21 cellular contexts compared by ENCODE assay signal in genomic region chr11:66653123-66653522, GRCh38. TPM values are rescaled to one million over a fixed set of nuclear protein-coding genes. Genes with fewer than 3 reads are reported as not detected.
DNase-seq lines count a peak whose midpoint lies in the region; ATAC-seq and TF ChIP-seq lines count a peak whose summit lies in the region.
"Had no signal": no experiment of that assay in that cellular context is flagged by ENCODE, and none has a peak within 500 bp of the region (broad histone marks: within the 10 kb centered on the region; RNA-seq: fewer than 3 reads in every experiment).

No MANE protein-coding gene starts in this region.

- H3K9me3 Mint-ChIP-seq in activated CD8-positive, alpha-beta T cell treated with anti-CD3 and anti-CD28 coated beads for 36 hours, result no peaks in the 10 kb centered on the region
- H3K9me3 Mint-ChIP-seq in activated CD8-positive, alpha-beta T cell treated with anti-CD3 and anti-CD28 coated beads, Interleukin-2, amount 10 ng/mL, durations not matched to agents 7 days and 5 days (ENCODE audit: insufficient read depth), result no peaks in the 10 kb centered on the region
- H3K9me3 Mint-ChIP-seq in natural killer cell, result no peaks in the 10 kb centered on the region
- H3K9me3 Mint-ChIP-seq: HFFc6, WTC11 had no signal

- CTCF ChIA-PET in activated CD8-positive, alpha-beta T cell treated with anti-CD3 and anti-CD28 coated beads for 36 hours (lab: Charles Lee), result interaction anchor here (0.8 kb wide), 1 partner anchor 23 kb away, joined by 3 read pairs; no protein-coding TSS in a partner anchor
- CTCF ChIA-PET in activated CD8-positive, alpha-beta T cell treated with anti-CD3 and anti-CD28 coated beads, Interleukin-2, amount 10 ng/mL, durations not matched to agents 7 days and 5 days (lab: Charles Lee), result interaction anchor here (1.0 to 1.7 kb wide), 2 partner anchors 25 to 267 kb away, joined by 3 to 6 read pairs; partner anchors contain the start of gene RBM4B

- DNase-seq in activated CD8-positive, alpha-beta T cell treated with anti-CD3 and anti-CD28 coated beads for 36 hours, result no peak
- DNase-seq in activated CD8-positive, alpha-beta T cell treated with anti-CD3 and anti-CD28 coated beads, Interleukin-2, amount 10 ng/mL, durations not matched to agents 7 days and 5 days, result no peak
- DNase-seq in HT1080 (ENCODE audit: low read depth), result peak; percentile 33
- DNase-seq in amniotic epithelial cell (ENCODE audit: low read depth), result peak; percentile 34
- DNase-seq in natural killer cell, result no peak
- DNase-seq in NCI-H524 (lab: John Stamatoyannopoulos, UW), result no peak
- DNase-seq: activated CD8-positive, alpha-beta memory T cell treated with anti-CD3 and anti-CD28 coated beads, Interleukin-2, amount 50 U/mL, for 4 hours; adrenal gland; cerebellar nuclear complex; foreskin fibroblast; HFFc6; hypothalamus; NCI-H1417 treated with DMSO at 0.1 percent for 48 hours; NCI-H2227 treated with DMSO at 0.1 percent for 48 hours; Right ventricle myocardium superior; spleen; stimulated activated naive CD4-positive, alpha-beta T cell; upper lobe of left lung had no signal

- H3K4me1 Mint-ChIP-seq in activated CD8-positive, alpha-beta T cell treated with anti-CD3 and anti-CD28 coated beads for 36 hours (ENCODE audit: low read depth), result peaks cover 31% of the 10 kb centered on the region
- peaks cover 3% of the 10 kb centered on the region for H3K4me1 Mint-ChIP-seq in activated CD8-positive, alpha-beta T cell treated with anti-CD3 and anti-CD28 coated beads, Interleukin-2, amount 10 ng/mL, durations not matched to agents 7 days and 5 days (ENCODE audit: low read depth)
- peaks cover 0 to 22% of the 10 kb centered on the region in 2 donors for H3K4me1 Mint-ChIP-seq in natural killer cell
- H3K4me1 Mint-ChIP-seq: WTC11 had no signal

- H3K27me3 Mint-ChIP-seq in activated CD8-positive, alpha-beta T cell treated with anti-CD3 and anti-CD28 coated beads for 36 hours, result no peaks in the 10 kb centered on the region
- H3K27me3 Mint-ChIP-seq in activated CD8-positive, alpha-beta T cell treated with anti-CD3 and anti-CD28 coated beads, Interleukin-2, amount 10 ng/mL, durations not matched to agents 7 days and 5 days (ENCODE audit: low read depth), result no peaks in the 10 kb centered on the region
- H3K27me3 Mint-ChIP-seq in natural killer cell (ENCODE audit: low read depth in 2 of 2), result no peaks in the 10 kb centered on the region

- no peak for TF ChIP-seq CTCF in activated CD8-positive, alpha-beta T cell treated with anti-CD3 and anti-CD28 coated beads for 36 hours (IDR thresholded peaks at IDR 0.05)
- no peak for TF ChIP-seq CTCF in natural killer cell (IDR thresholded peaks at IDR 0.05)

- H3K4me3 Mint-ChIP-seq in activated CD8-positive, alpha-beta T cell treated with anti-CD3 and anti-CD28 coated beads for 36 hours, result no peak overlapping the region
- H3K4me3 Mint-ChIP-seq in activated CD8-positive, alpha-beta T cell treated with anti-CD3 and anti-CD28 coated beads, Interleukin-2, amount 10 ng/mL, durations not matched to agents 7 days and 5 days, result no peak overlapping the region
- H3K4me3 Mint-ChIP-seq in natural killer cell, result no peak overlapping the region
- H3K4me3 Mint-ChIP-seq: HFFc6, WTC11 had no signal

- intact Hi-C loops in activated CD8-positive, alpha-beta T cell treated with anti-CD3 and anti-CD28 coated beads for 36 hours (cut with micrococcal nuclease), result no loop called here
- intact Hi-C loops in natural killer cell (cut with micrococcal nuclease), result no loop called here

- POLR2A ChIA-PET in activated CD8-positive, alpha-beta T cell treated with anti-CD3 and anti-CD28 coated beads for 36 hours (lab: Charles Lee), result interaction anchor here (0.9 to 4.6 kb wide), 6 partner anchors 9 to 28 kb away, joined by 3 to 35 read pairs (median 4); partner anchors contain the start of gene RBM4
- POLR2A ChIA-PET in activated CD8-positive, alpha-beta T cell treated with anti-CD3 and anti-CD28 coated beads, Interleukin-2, amount 10 ng/mL, durations not matched to agents 7 days and 5 days (lab: Charles Lee), result interaction anchor here (1.0 to 1.5 kb wide), 3 partner anchors 15 to 37 kb away, joined by 3 to 5 read pairs (median 4); partner anchors contain the start of gene RBM4

- peak overlapping the region; percentile 27 for H3K27ac Mint-ChIP-seq in activated CD8-positive, alpha-beta T cell treated with anti-CD3 and anti-CD28 coated beads for 36 hours
- H3K27ac Mint-ChIP-seq in activated CD8-positive, alpha-beta T cell treated with anti-CD3 and anti-CD28 coated beads, Interleukin-2, amount 10 ng/mL, durations not matched to agents 7 days and 5 days, result no peak overlapping the region
- H3K27ac Mint-ChIP-seq in natural killer cell, result peak overlapping the region; percentile 61 to 63
- H3K27ac Mint-ChIP-seq: WTC11 had no signal

- H3K36me3 Mint-ChIP-seq in activated CD8-positive, alpha-beta T cell treated with anti-CD3 and anti-CD28 coated beads for 36 hours (ENCODE audit: low read depth), result peaks cover 49% of the 10 kb centered on the region
- peaks cover 52% of the 10 kb centered on the region for H3K36me3 Mint-ChIP-seq in activated CD8-positive, alpha-beta T cell treated with anti-CD3 and anti-CD28 coated beads, Interleukin-2, amount 10 ng/mL, durations not matched to agents 7 days and 5 days (ENCODE audit: low read depth)
- no peaks in the 10 kb centered on the region for H3K36me3 Mint-ChIP-seq in natural killer cell

- no peak for ATAC-seq in activated CD8-positive, alpha-beta T cell treated with anti-CD3 and anti-CD28 coated beads for 36 hours
- ATAC-seq in activated CD8-positive, alpha-beta T cell treated with anti-CD3 and anti-CD28 coated beads, Interleukin-2, amount 10 ng/mL, durations not matched to agents 7 days and 5 days, result no peak
- ATAC-seq in natural killer cell, result no peak
- no peak for ATAC-seq in GM18870 (IDR thresholded peaks at IDR 0.05; ENCODE audit: unreplicated experiment)
- ATAC-seq in HG03025 (IDR thresholded peaks at IDR 0.05; ENCODE audit: low FRiP score, unreplicated experiment), result no peak
- ATAC-seq: WTC11 had no signal

RNA-seq across cellular contexts. Expression of gene RBM4, which starts 14.6 kb away (rescaled TPM):
- total RNA-seq in activated CD8-positive, alpha-beta T cell treated with anti-CD3 and anti-CD28 coated beads for 36 hours, result 100 to 1,000 TPM; 108 to 114 TPM
- total RNA-seq in activated CD8-positive, alpha-beta T cell treated with anti-CD3 and anti-CD28 coated beads, Interleukin-2, amount 10 ng/mL, durations not matched to agents 7 days and 5 days, result 100 to 1,000 TPM; 118 to 121 TPM
- 93.9 and 99.1 TPM in 2 replicates for total RNA-seq in HT1080 (2014; rRNA removed; shearing (Covaris generic))
- polyA plus RNA-seq in HT1080 (2015; cell fraction: cytosol; rRNA removed), result 84.6 and 94.0 TPM in 2 replicates
- polyA plus RNA-seq in HT1080 (2015; cell fraction: nucleus; rRNA removed), result 113 and 117 TPM in 2 replicates
- total RNA-seq in natural killer cell, result 100 to 1,000 TPM; 219 to 241 (median 224) TPM

RNA-seq across cellular contexts. Expression of gene RBM4B, which starts 24.6 kb away (rescaled TPM):
- total RNA-seq in activated CD8-positive, alpha-beta T cell treated with anti-CD3 and anti-CD28 coated beads for 36 hours, result 10 to 100 TPM; 10.7 to 13.1 TPM
- 10 to 100 TPM; 18.7 to 21.5 TPM for total RNA-seq in activated CD8-positive, alpha-beta T cell treated with anti-CD3 and anti-CD28 coated beads, Interleukin-2, amount 10 ng/mL, durations not matched to agents 7 days and 5 days
- total RNA-seq in HT1080 (2014; rRNA removed; shearing (Covaris generic)), result 13.9 and 16.0 TPM in 2 replicates
- polyA plus RNA-seq in HT1080 (2015; cell fraction: cytosol; rRNA removed), result 12.2 and 23.2 TPM in 2 replicates
- polyA plus RNA-seq in HT1080 (2015; cell fraction: nucleus; rRNA removed), result 23.4 and 28.8 TPM in 2 replicates
- total RNA-seq in natural killer cell, result 10 to 100 TPM; 11.1 to 23.0 (median 12.4) TPM

RNA-seq across cellular contexts. Expression of gene RBM14, which starts 36.7 kb away (rescaled TPM):
- 100 to 1,000 TPM; 153 to 159 TPM for total RNA-seq in activated CD8-positive, alpha-beta T cell treated with anti-CD3 and anti-CD28 coated beads for 36 hours
- total RNA-seq in activated CD8-positive, alpha-beta T cell treated with anti-CD3 and anti-CD28 coated beads, Interleukin-2, amount 10 ng/mL, durations not matched to agents 7 days and 5 days, result 100 to 1,000 TPM; 168 to 182 TPM
- 59.0 and 75.5 TPM in 2 replicates for total RNA-seq in HT1080 (2014; rRNA removed; shearing (Covaris generic))
- polyA plus RNA-seq in HT1080 (2015; cell fraction: cytosol; rRNA removed), result 50.4 and 57.8 TPM in 2 replicates
- 97.8 and 114 TPM in 2 replicates for polyA plus RNA-seq in HT1080 (2015; cell fraction: nucleus; rRNA removed)
- total RNA-seq in natural killer cell, result 100 to 1,000 TPM; 289 to 325 (median 307) TPM

Comparison
In these comparisons a context has a peak if more than half of its experiments do, and no peak if none do; other contexts are left out.
1. DNase-seq: peak in HT1080 (single experiment) and amniotic epithelial cell (single experiment); none in activated CD8-positive, alpha-beta T cell treated with anti-CD3 and anti-CD28 coated beads for 36 hours (single experiment), activated CD8-positive, alpha-beta T cell treated with anti-CD3 and anti-CD28 coated beads, Interleukin-2, amount 10 ng/mL, durations not matched to agents 7 days and 5 days (single experiment), natural killer cell (single experiment) and NCI-H524 (0 of 2).